20 cellular contexts compared by ENCODE assay signal in genomic region chr15:39365873-39366272, GRCh38.
DNase-seq lines count a peak whose midpoint lies in the region; ATAC-seq and TF ChIP-seq lines count a peak whose summit lies in the region.
"Had no signal": no experiment of that assay in that cellular context is flagged by ENCODE, and none has a peak within 500 bp of the region (broad histone marks: within the 10 kb centered on the region; RNA-seq: fewer than 3 reads in every experiment).

No MANE protein-coding gene starts in this region.

- H3K27me3 Mint-ChIP-seq in CD14-positive monocyte (ENCODE audit: low read depth in 3 of 3), result peaks cover 0 to 1% (median 1%) of the 10 kb centered on the region in 3 donors

- H3K9me3 ChIP-seq in IMR-90 (ENCODE audit: control insufficient read depth, insufficient read depth, low read length) (peaks cover 4% of the 10 kb centered on the region), osteoblast (ENCODE audit: low read depth, low read length) (no peaks in the 10 kb centered on the region), HAP-1 (no peaks in the 10 kb centered on the region)
- H3K9me3 ChIP-seq: BE2C, Peyer's patch had no signal

- H3K9ac ChIP-seq in IMR-90 (ENCODE audit: low read depth, low read length), result no peak overlapping the region
- H3K9ac ChIP-seq: KMS-11 had no signal

- DNase-seq in IMR-90, result no peak
- DNase-seq in osteoblast (ENCODE audit: insufficient read length, low spot score, missing footprints), result no peak
- DNase-seq in HCEC 1CT, result no peak
- DNase-seq in activated CD4-positive, CD25-positive, alpha-beta regulatory T cell (lab: John Stamatoyannopoulos, UW), result no peak
- no peak for DNase-seq in CD14-positive monocyte (ENCODE audit: low spot score)
- no peak for DNase-seq in HAP-1 (ENCODE audit: low spot score in 2 of 2)
- DNase-seq: BE2C; CD8-positive, alpha-beta memory T cell; MG63; NCI-H1092 treated with DMSO at 0.1 percent for 48 hours; NCI-H1694 treated with DMSO at 0.1 percent for 48 hours; NCI-H510A; NCI-H82; Peyer's patch; SHP77 treated with DMSO at 0.1 percent for 48 hours; T-helper 2 cell had no signal

- H2BK120ac ChIP-seq in IMR-90 (ENCODE audit: low read depth, low read length), result no peak overlapping the region

- H2BK20ac ChIP-seq in IMR-90 (ENCODE audit: low read depth, low read length), result peak overlapping the region; percentile 27; the same call in 1 of the 2 replicates

- TF ChIP-seq CTCF in IMR-90 (conservative IDR thresholded peaks at IDR 0.05; ENCODE audit: low read depth, low read length) (no peak), osteoblast (IDR thresholded peaks at IDR 0.05; ENCODE audit: extremely low read depth, low read depth, low read length) (no peak), CD14-positive monocyte (IDR thresholded peaks at IDR 0.05) (no peak)

- no peak overlapping the region for H3K27ac Mint-ChIP-seq in CD14-positive monocyte
- H3K27ac Mint-ChIP-seq: CD8-positive, alpha-beta memory T cell had no signal

- no peak overlapping the region for H3K23ac ChIP-seq in IMR-90 (ENCODE audit: low read depth, low read length)

- H3K4me3 Mint-ChIP-seq in CD14-positive monocyte, result no peak overlapping the region
- H3K4me3 Mint-ChIP-seq: CD8-positive, alpha-beta memory T cell had no signal

- WGBS in IMR-90 (ENCODE audit: extremely low coverage in 2 of 2, insufficient read length in 1 of 2), 2 experiments, result no CpG with 5 or more reads among the region's 4 CpGs

- H3K27me3 ChIP-seq in IMR-90 (ENCODE audit: control insufficient read depth, insufficient read depth, low read length), result no peaks in the 10 kb centered on the region
- no peaks in the 10 kb centered on the region for H3K27me3 ChIP-seq in osteoblast (ENCODE audit: insufficient read depth, low read length)
- H3K27me3 ChIP-seq in HAP-1 (ENCODE audit: low read depth), result no peaks in the 10 kb centered on the region
- H3K27me3 ChIP-seq: BE2C, MG63, Peyer's patch had no signal

- H3K9me1 ChIP-seq in IMR-90 (ENCODE audit: insufficient read depth, low read length), result peaks cover 8% of the 10 kb centered on the region

- H3K36me3 ChIP-seq in IMR-90 (ENCODE audit: control insufficient read depth, insufficient read depth, low read length) (no peaks in the 10 kb centered on the region), osteoblast (ENCODE audit: insufficient read depth, low read length) (no peaks in the 10 kb centered on the region), HAP-1 (replicated peaks) (no peaks in the 10 kb centered on the region)
- H3K36me3 ChIP-seq: BE2C, MG63, Peyer's patch had no signal

- no peak for TF ChIP-seq POLR2A in IMR-90 (IDR thresholded peaks at IDR 0.05; ENCODE audit: low read depth, low read length)

- no TSS peak for BruUV-seq in IMR-90 (replicated peaks; lab: Mats Ljungman, UMichigan)

- H3K79me2 ChIP-seq in osteoblast (ENCODE audit: insufficient read depth, low read length), result no peaks in the 10 kb centered on the region

- peaks cover 1 to 21% (median 13%) of the 10 kb centered on the region in 7 donors for H3K9me3 Mint-ChIP-seq in CD14-positive monocyte

- H3K4me1 Mint-ChIP-seq in CD14-positive monocyte, result peaks cover 5% of the 10 kb centered on the region
- H3K4me1 Mint-ChIP-seq: CD8-positive, alpha-beta memory T cell had no signal

- no peak overlapping the region for H3K14ac ChIP-seq in IMR-90 (replicated peaks; ENCODE audit: low read depth, low read length)

- POLR2A ChIA-PET in IMR-90 (lab: Charles Lee; ENCODE audit: unreplicated experiment), result no interaction called here

- in situ Hi-C loops in IMR-90 (cut with MboI; ENCODE audit: low sequenced_read_pairs), result no loop called here
- in situ Hi-C loops in HAP-1 (cut with MboI; ENCODE audit: low sequenced_read_pairs), result no loop called here

- no peak overlapping the region for H2AK9ac ChIP-seq in IMR-90 (replicated peaks; ENCODE audit: low read depth, low read length, poor library complexity)

- intact Hi-C loops in IMR-90 (cut with micrococcal nuclease) (no loop called here), CD14-positive monocyte (cut with micrococcal nuclease) (no loop called here)

- no peak overlapping the region for H4K91ac ChIP-seq in IMR-90 (ENCODE audit: insufficient read depth, low read depth, low read length)

- no peaks in the 10 kb centered on the region for H3K79me1 ChIP-seq in IMR-90 (ENCODE audit: low read depth in 1 of 2, low read length in 2 of 2)

- peaks cover 0 to 10% of the 10 kb centered on the region in 2 donors for H3K36me3 Mint-ChIP-seq in CD14-positive monocyte
- H3K36me3 Mint-ChIP-seq: CD8-positive, alpha-beta memory T cell had no signal

- no peak overlapping the region for H4K5ac ChIP-seq in IMR-90 (ENCODE audit: low read depth, low read length)

- H3K56ac ChIP-seq in IMR-90 (ENCODE audit: extremely low read depth, insufficient read depth, low read length), result no peak overlapping the region

- H2BK15ac ChIP-seq in IMR-90 (ENCODE audit: low read depth, low read length), result no peak overlapping the region

- H3K4me2 ChIP-seq in IMR-90 (ENCODE audit: low read depth, low read length), result no peak overlapping the region
- no peak overlapping the region for H3K4me2 ChIP-seq in osteoblast (ENCODE audit: insufficient read depth, low read length)
- H3K4me2 ChIP-seq: KMS-11 had no signal

- H4K20me1 ChIP-seq in IMR-90 (ENCODE audit: insufficient read depth, low read length) (no peaks in the 10 kb centered on the region), osteoblast (ENCODE audit: insufficient read depth, low read length) (no peaks in the 10 kb centered on the region)

- no peak overlapping the region for H3K4ac ChIP-seq in IMR-90 (ENCODE audit: low read depth, low read length)

- H3K18ac ChIP-seq in IMR-90 (ENCODE audit: low read depth, low read length), result no peak overlapping the region

- dilution Hi-C loops in IMR-90 (cut with HindIII; ENCODE audit: low sequenced_read_pairs, unreplicated experiment), result no loop called here

- H2AK5ac ChIP-seq in IMR-90 (ENCODE audit: low read depth, low read length), result 0 out of 2 replicates have a peak overlapping the region, but pooled peaks have one; percentile 40

- H4K8ac ChIP-seq in IMR-90 (ENCODE audit: low read depth in 2 of 2, low read length in 2 of 2), result no peak overlapping the region

- H3K4me1 ChIP-seq in IMR-90 (ENCODE audit: control insufficient read depth, insufficient read depth, low read length) (peaks cover 10% of the 10 kb centered on the region), osteoblast (ENCODE audit: insufficient read depth, low read length) (peaks cover 61% of the 10 kb centered on the region), HAP-1 (no peaks in the 10 kb centered on the region)
- H3K4me1 ChIP-seq: BE2C, Peyer's patch had no signal

- no peak overlapping the region for H2BK5ac ChIP-seq in IMR-90 (ENCODE audit: low read depth, low read length, poor library complexity, severe bottlenecking)

- H3K4me3 ChIP-seq in IMR-90 (ENCODE audit: insufficient read depth, low read depth, low read length), result no peak overlapping the region
- no peak overlapping the region for H3K4me3 ChIP-seq in osteoblast (ENCODE audit: insufficient read depth, low read length)
- H3K4me3 ChIP-seq in HAP-1, result no peak overlapping the region
- H3K4me3 ChIP-seq: MG63, Peyer's patch had no signal

- no peak for TF ChIP-seq RAD21 in IMR-90 (IDR thresholded peaks at IDR 0.05; ENCODE audit: low read length)

- ATAC-seq in GM18519 (IDR thresholded peaks at IDR 0.05; ENCODE audit: low FRiP score, unreplicated experiment), result peak; percentile 59
- peak; percentile 52 for ATAC-seq in HG02642 (IDR thresholded peaks at IDR 0.05; ENCODE audit: poor library complexity, unreplicated experiment)
- no peak for ATAC-seq in IMR-90 (ENCODE audit: low read depth)
- ATAC-seq: HCT116 had no signal

- H2AFZ ChIP-seq in IMR-90 (replicated peaks; ENCODE audit: low read length, poor library complexity) (no peak overlapping the region), osteoblast (ENCODE audit: low read length) (no peak overlapping the region)

- no peak overlapping the region for H3K27ac ChIP-seq in IMR-90 (ENCODE audit: insufficient read depth, low read length)
- H3K27ac ChIP-seq in osteoblast (ENCODE audit: low read depth, low read length), result peak overlapping the region; percentile 99
- H3K27ac ChIP-seq: KMS-11, Peyer's patch had no signal

- CTCF ChIA-PET in IMR-90 (lab: Yijun Ruan, JAX), result no interaction called here

TF ChIP-seq in IMR-90, 13 proteins besides CTCF, POLR2A, EP300 and RAD21:
- TF ChIP-seq NFE2L2 (IDR thresholded peaks at IDR 0.05; ENCODE audit: low read depth, low read length) (no peak), RCOR1 (IDR thresholded peaks at IDR 0.05; ENCODE audit: insufficient replicate concordance, low read length) (no peak), BHLHE40 (IDR thresholded peaks at IDR 0.05; ENCODE audit: low read depth, low read length) (no peak), USF2 (IDR thresholded peaks at IDR 0.05; ENCODE audit: low read depth, low read length) (no peak), MAFK (IDR thresholded peaks at IDR 0.05; ENCODE audit: low read depth, low read length) (no peak), MXI1 (IDR thresholded peaks at IDR 0.05; ENCODE audit: borderline replicate concordance, low read depth, low read length) (no peak), RFX5 (IDR thresholded peaks at IDR 0.05; ENCODE audit: low read depth, low read length) (no peak), MAZ (IDR thresholded peaks at IDR 0.05; ENCODE audit: borderline replicate concordance, low read depth, low read length) (no peak), FOS (IDR thresholded peaks at IDR 0.05; ENCODE audit: low read depth, low read length) (no peak), CEBPB (IDR thresholded peaks at IDR 0.05; ENCODE audit: low read depth, low read length) (no peak), SMC3 (IDR thresholded peaks at IDR 0.05; ENCODE audit: low read depth, low read length) (no peak), CHD1 (IDR thresholded peaks at IDR 0.05; ENCODE audit: low read depth, low read length) (no peak)
- TF ChIP-seq, protein P1, sequence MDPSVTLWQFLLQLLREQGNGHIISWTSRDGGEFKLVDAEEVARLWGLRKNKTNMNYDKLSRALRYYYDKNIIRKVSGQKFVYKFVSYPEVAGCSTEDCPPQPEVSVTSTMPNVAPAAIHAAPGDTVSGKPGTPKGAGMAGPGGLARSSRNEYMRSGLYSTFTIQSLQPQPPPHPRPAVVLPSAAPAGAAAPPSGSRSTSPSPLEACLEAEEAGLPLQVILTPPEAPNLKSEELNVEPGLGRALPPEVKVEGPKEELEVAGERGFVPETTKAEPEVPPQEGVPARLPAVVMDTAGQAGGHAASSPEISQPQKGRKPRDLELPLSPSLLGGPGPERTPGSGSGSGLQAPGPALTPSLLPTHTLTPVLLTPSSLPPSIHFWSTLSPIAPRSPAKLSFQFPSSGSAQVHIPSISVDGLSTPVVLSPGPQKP (IDR thresholded peaks at IDR 0.05; ENCODE audit: borderline replicate concordance, low read depth, low read length), result no peak
